In genomic region chr5:56330167-56330566, GRCh38 we compare ENCODE assay signal across 17 cellular contexts.
DNase-seq lines count a peak whose midpoint lies in the region; ATAC-seq, FAIRE-seq and TF ChIP-seq lines count a peak whose summit lies in the region.
"Had no signal": no experiment of that assay in that cellular context is flagged by ENCODE, and none has a peak within 500 bp of the region (broad histone marks: within the 10 kb centered on the region; RNA-seq: fewer than 3 reads in every experiment).

No MANE protein-coding gene starts in this region.

- peak overlapping the region; percentile 51; the same call in 1 of the 2 replicates for H3K9ac ChIP-seq in MM.1S (ENCODE audit: low read length)
- H3K9ac ChIP-seq in kidney (ENCODE audit: low read length in 2 of 2): no peak overlapping the region

- no peaks in the 10 kb centered on the region for H3K27me3 Mint-ChIP-seq in T-helper 1 cell treated with Interleukin-12 subunit alpha and Interleukin-12 subunit beta and Interleukin-4 antibody, amounts not matched to agents 30 μg/mL and 1 μg/mL, for 36 hours (ENCODE audit: low read depth)
- H3K27me3 Mint-ChIP-seq in activated naive CD8-positive, alpha-beta T cell treated with anti-CD3 and anti-CD28 coated beads, Interleukin-2, amount 50 U/mL, for 24 hours: no peaks in the 10 kb centered on the region
- no peaks in the 10 kb centered on the region for H3K27me3 Mint-ChIP-seq in naive thymus-derived CD4-positive, alpha-beta T cell

- peak overlapping the region; percentile 71 for H3K4me2 ChIP-seq in MM.1S (ENCODE audit: low read depth, low read length)

- peak overlapping the region; percentile 30 for H3K4me3 Mint-ChIP-seq in T-helper 1 cell treated with Interleukin-12 subunit alpha and Interleukin-12 subunit beta and Interleukin-4 antibody, amounts not matched to agents 30 μg/mL and 1 μg/mL, for 36 hours
- H3K4me3 Mint-ChIP-seq in activated naive CD8-positive, alpha-beta T cell treated with anti-CD3 and anti-CD28 coated beads, Interleukin-2, amount 50 U/mL, for 24 hours: peak overlapping the region; percentile 55
- peak overlapping the region in 9 of 10 donors; percentile 2 to 81 (median 49) for H3K4me3 Mint-ChIP-seq in naive thymus-derived CD4-positive, alpha-beta T cell
- H3K4me3 Mint-ChIP-seq: central memory CD8-positive, alpha-beta T cell; GM23338 had no signal

- peak overlapping the region; percentile 36 for H2AFZ ChIP-seq in MM.1S (ENCODE audit: low read length)
- H2AFZ ChIP-seq: GM23338 had no signal

- CTCF ChIA-PET in naive thymus-derived CD4-positive, alpha-beta T cell (lab: Charles Lee): interaction anchor here (0.5 kb wide), 1 partner anchor 84 kb away, joined by 3 read pairs; no protein-coding TSS in a partner anchor

- H3K27ac ChIP-seq in MM.1S (ENCODE audit: low read length) (peak overlapping the region; percentile 86), kidney (ENCODE audit: low read depth in 2 of 2, low read length in 2 of 2) (no peak overlapping the region)
- no peak overlapping the region for H3K27ac ChIP-seq in naive thymus-derived CD4-positive, alpha-beta T cell (ENCODE audit: low read depth, low read length)
- H3K27ac ChIP-seq: HL-60, thoracic aorta had no signal

- no peaks in the 10 kb centered on the region for H3K9me2 ChIP-seq in MM.1S (replicated peaks; ENCODE audit: insufficient read depth, low read length)

- FAIRE-seq in kidney (lab: Jason Lieb, UNC): no peak
- FAIRE-seq: D721Med had no signal

- H3K4me3 ChIP-seq in MM.1S (ENCODE audit: low read length) (no peak overlapping the region), kidney (ENCODE audit: low read length in 2 of 2) (no peak overlapping the region)
- H3K4me3 ChIP-seq in naive thymus-derived CD4-positive, alpha-beta T cell (ENCODE audit: low read length): no peak overlapping the region
- H3K4me3 ChIP-seq: GM23338, spleen, thoracic aorta had no signal

- no peaks in the 10 kb centered on the region for H4K20me1 ChIP-seq in MM.1S (ENCODE audit: insufficient read depth, low read length)

- TF ChIP-seq CTCF in MM.1S (IDR thresholded peaks at IDR 0.05; ENCODE audit: low read length) (no peak), kidney (IDR thresholded peaks at IDR 0.05; ENCODE audit: borderline replicate concordance, extremely low read depth, insufficient read depth) (no peak)

- peaks cover 30% of the 10 kb centered on the region for H3F3A ChIP-seq in MM.1S (ENCODE audit: insufficient read depth, low read length)

- no peaks in the 10 kb centered on the region for H3K36me3 ChIP-seq in MM.1S (replicated peaks; ENCODE audit: insufficient read depth, low read length)
- H3K36me3 ChIP-seq in naive thymus-derived CD4-positive, alpha-beta T cell (ENCODE audit: control insufficient read depth in 2 of 3, insufficient read depth in 3 of 3, low read length in 3 of 3): no peaks in the 10 kb centered on the region
- H3K36me3 ChIP-seq in kidney (ENCODE audit: control insufficient read depth in 1 of 2, insufficient read depth in 2 of 2, low read length in 2 of 2): no peaks in the 10 kb centered on the region
- H3K36me3 ChIP-seq: spleen, thoracic aorta had no signal

- POLR2A ChIA-PET in naive thymus-derived CD4-positive, alpha-beta T cell (lab: Charles Lee): interaction anchor here (0.5 to 1.5 kb wide), 6 partner anchors 10 to 1751 kb away, joined by 3 to 7 read pairs (median 4); no protein-coding TSS in a partner anchor

- intact Hi-C loops in naive thymus-derived CD4-positive, alpha-beta T cell (cut with micrococcal nuclease): no loop called here
- intact Hi-C loops in kidney (cut with DNase I): no loop called here

- H3K79me2 ChIP-seq in MM.1S (ENCODE audit: low read length): no peaks in the 10 kb centered on the region

- H3K4me1 ChIP-seq in MM.1S (ENCODE audit: low read length) (peaks cover 39% of the 10 kb centered on the region), kidney (ENCODE audit: control insufficient read depth in 1 of 2, insufficient read depth in 1 of 2, low read depth in 1 of 2, low read length in 2 of 2) (peaks cover 3 to 4% of the 10 kb centered on the region in 2 donors)
- H3K4me1 ChIP-seq in naive thymus-derived CD4-positive, alpha-beta T cell (ENCODE audit: control insufficient read depth in 2 of 2, insufficient read depth in 2 of 2, low read length in 2 of 2): peaks cover 22 to 49% of the 10 kb centered on the region in 2 donors

- DNase-seq in T-helper 1 cell: no peak
- DNase-seq in MM.1S: peak; percentile 20
- no peak for DNase-seq in activated naive CD8-positive, alpha-beta T cell treated with anti-CD3 and anti-CD28 coated beads, Interleukin-2, amount 50 U/mL, for 24 hours
- no peak for DNase-seq in naive thymus-derived CD4-positive, alpha-beta T cell
- DNase-seq in kidney: no peak
- no peak for DNase-seq in ecto neural progenitor cell (ENCODE audit: low spot score)
- DNase-seq in NCI-H2171 treated with DMSO at 0.1 percent for 48 hours (lab: John Stamatoyannopoulos, UW): no peak
- DNase-seq: left colon, NCI-H2081, spleen had no signal

- H3K27ac Mint-ChIP-seq in T-helper 1 cell treated with Interleukin-12 subunit alpha and Interleukin-12 subunit beta and Interleukin-4 antibody, amounts not matched to agents 30 μg/mL and 1 μg/mL, for 36 hours: peak overlapping the region; percentile 89
- H3K27ac Mint-ChIP-seq in activated naive CD8-positive, alpha-beta T cell treated with anti-CD3 and anti-CD28 coated beads, Interleukin-2, amount 50 U/mL, for 24 hours: peak overlapping the region; percentile 93
- H3K27ac Mint-ChIP-seq in naive thymus-derived CD4-positive, alpha-beta T cell: peak overlapping the region; percentile 44 to 95 (median 68)
- H3K27ac Mint-ChIP-seq: GM23338 had no signal

- ATAC-seq in activated naive CD8-positive, alpha-beta T cell treated with anti-CD3 and anti-CD28 coated beads, Interleukin-2, amount 50 U/mL, for 24 hours: no peak
- ATAC-seq in naive thymus-derived CD4-positive, alpha-beta T cell: no peak
- ATAC-seq: GM23338, left colon, SK-N-SH treated with all-trans-retinoic acid at 6 μM for 48 hours had no signal

- no peaks in the 10 kb centered on the region for H3K9me3 ChIP-seq in MM.1S (replicated peaks; ENCODE audit: insufficient read depth, low read length)
- H3K9me3 ChIP-seq in naive thymus-derived CD4-positive, alpha-beta T cell (ENCODE audit: control insufficient read depth in 2 of 3, low read length in 3 of 3): peaks cover 0 to 4% (median 0%) of the 10 kb centered on the region in 3 experiments
- peaks cover 0 to 3% of the 10 kb centered on the region in 2 donors for H3K9me3 ChIP-seq in kidney (ENCODE audit: control insufficient read depth in 1 of 2, low read length in 2 of 2)
- H3K9me3 ChIP-seq: thoracic aorta had no signal

- peaks cover 15% of the 10 kb centered on the region for H3K9me3 Mint-ChIP-seq in T-helper 1 cell treated with Interleukin-12 subunit alpha and Interleukin-12 subunit beta and Interleukin-4 antibody, amounts not matched to agents 30 μg/mL and 1 μg/mL, for 36 hours
- H3K9me3 Mint-ChIP-seq in activated naive CD8-positive, alpha-beta T cell treated with anti-CD3 and anti-CD28 coated beads, Interleukin-2, amount 50 U/mL, for 24 hours: peaks cover 13% of the 10 kb centered on the region
- H3K9me3 Mint-ChIP-seq in naive thymus-derived CD4-positive, alpha-beta T cell: peaks cover 0 to 11% (median 4%) of the 10 kb centered on the region in 11 donors
- H3K9me3 Mint-ChIP-seq: central memory CD8-positive, alpha-beta T cell had no signal

- H3K36me3 Mint-ChIP-seq in T-helper 1 cell treated with Interleukin-12 subunit alpha and Interleukin-12 subunit beta and Interleukin-4 antibody, amounts not matched to agents 30 μg/mL and 1 μg/mL, for 36 hours (ENCODE audit: low read depth): peaks cover 9% of the 10 kb centered on the region
- peaks cover 14% of the 10 kb centered on the region for H3K36me3 Mint-ChIP-seq in activated naive CD8-positive, alpha-beta T cell treated with anti-CD3 and anti-CD28 coated beads, Interleukin-2, amount 50 U/mL, for 24 hours (ENCODE audit: low read depth)
- peaks cover 0 to 28% (median 4%) of the 10 kb centered on the region in 5 donors for H3K36me3 Mint-ChIP-seq in naive thymus-derived CD4-positive, alpha-beta T cell

- no peaks in the 10 kb centered on the region for H3K27me3 ChIP-seq in MM.1S (replicated peaks; ENCODE audit: insufficient read depth, low read length)
- H3K27me3 ChIP-seq in naive thymus-derived CD4-positive, alpha-beta T cell (ENCODE audit: control insufficient read depth in 2 of 2, insufficient read depth in 2 of 2, low read length in 2 of 2): no peaks in the 10 kb centered on the region
- H3K27me3 ChIP-seq: spleen had no signal

- peaks cover 53% of the 10 kb centered on the region for H3K4me1 Mint-ChIP-seq in T-helper 1 cell treated with Interleukin-12 subunit alpha and Interleukin-12 subunit beta and Interleukin-4 antibody, amounts not matched to agents 30 μg/mL and 1 μg/mL, for 36 hours (ENCODE audit: low read depth)
- H3K4me1 Mint-ChIP-seq in activated naive CD8-positive, alpha-beta T cell treated with anti-CD3 and anti-CD28 coated beads, Interleukin-2, amount 50 U/mL, for 24 hours: peaks cover 64% of the 10 kb centered on the region
- peaks cover 33 to 78% (median 63%) of the 10 kb centered on the region in 7 donors for H3K4me1 Mint-ChIP-seq in naive thymus-derived CD4-positive, alpha-beta T cell
